In the genomic region with DNA sequence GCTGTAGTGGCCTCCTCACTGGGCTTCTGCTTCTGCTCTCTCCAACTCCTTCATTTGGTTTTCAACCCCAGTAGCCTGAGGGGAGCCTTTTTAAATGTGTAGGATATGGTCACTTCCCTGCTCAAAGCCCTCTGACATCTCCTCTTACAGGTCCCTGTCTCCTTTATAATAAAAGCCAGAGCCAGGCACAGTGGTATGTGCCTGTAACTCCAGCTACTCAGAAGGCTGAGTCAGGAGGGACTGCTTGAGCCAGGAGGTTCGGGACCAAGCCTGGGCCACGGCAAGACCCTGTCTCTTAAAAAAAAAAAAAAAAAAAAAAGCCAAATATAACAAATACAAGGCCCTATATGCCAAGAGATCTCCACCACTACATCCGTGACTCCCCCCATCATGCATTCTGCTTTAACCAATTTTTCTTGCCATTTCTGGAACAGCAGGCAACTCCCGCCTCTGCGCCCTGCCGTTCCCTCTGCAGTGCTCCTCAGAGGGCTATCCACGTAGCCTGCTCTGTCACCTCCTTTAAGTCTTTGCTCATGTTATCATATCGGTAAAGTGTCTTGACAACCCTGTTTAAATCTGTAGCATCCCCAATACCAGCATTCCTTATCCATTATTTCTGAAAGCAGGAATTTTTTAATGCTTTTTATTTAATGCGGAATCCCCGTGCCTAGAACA, we compare ENCODE assay signal across 9 cellular contexts. TPM values are rescaled to one million over a fixed set of nuclear protein-coding genes. Genes with fewer than 3 reads are reported as not detected.
DNase-seq lines count a peak whose midpoint lies in the region; ATAC-seq and TF ChIP-seq lines count a peak whose summit lies in the region.
"Had no signal": no experiment of that assay in that cellular context is flagged by ENCODE, and none has a peak within 500 bp of the region (broad histone marks: within the 10 kb centered on the region; RNA-seq: fewer than 3 reads in every experiment).

No MANE protein-coding gene starts in this region.

- H3K36me3 ChIP-seq in ACC112 (ENCODE audit: insufficient read depth, low read length) = peaks cover 11% of the 10 kb centered on the region

- peaks cover 0 to 20% of the 10 kb centered on the region in 2 donors for H3K36me3 Mint-ChIP-seq in naive B cell

- H3K27me3 Mint-ChIP-seq in naive B cell = no peaks in the 10 kb centered on the region

- no peak for DNase-seq in HFF-Myc (ENCODE audit: extremely low read depth, low read depth)
- peak; percentile 29 for DNase-seq in cerebellum (ENCODE audit: low spot score)
- DNase-seq in naive B cell = no peak
- no peak for DNase-seq in NCI-H82 treated with DMSO at 0.1 percent for 48 hours (lab: John Stamatoyannopoulos, UW; ENCODE audit: unreplicated experiment)
- no peak for DNase-seq in HK-2 (ENCODE audit: unreplicated experiment)
- DNase-seq: activated gamma-delta T cell treated with Interleukin-2 at 50 U/mL for 16 hours had no signal

- peaks cover 4 to 26% (median 16%) of the 10 kb centered on the region in 3 donors for H3K4me1 Mint-ChIP-seq in naive B cell

- H3K4me3 Mint-ChIP-seq in naive B cell = peak overlapping the region; percentile 33 to 86 (median 70)

- no peaks in the 10 kb centered on the region for H3K9me3 Mint-ChIP-seq in naive B cell

- no peak overlapping the region for H3K27ac ChIP-seq in ACC112 (ENCODE audit: low read depth, low read length)

- no peaks in the 10 kb centered on the region for H3K79me2 ChIP-seq in ACC112 (ENCODE audit: control insufficient read depth, insufficient read depth, low read length, unreplicated experiment)

- H3K4me3 ChIP-seq in ACC112 (ENCODE audit: low read depth, low read length) = peak overlapping the region; percentile 86
- H3K4me3 ChIP-seq in HFF-Myc (replicated peaks; ENCODE audit: low read depth, low read length) = peak overlapping the region; percentile 42

- ATAC-seq in naive B cell (ENCODE audit: low read depth in 2 of 2) (no peak), HG03025 (IDR thresholded peaks at IDR 0.05; ENCODE audit: low FRiP score, unreplicated experiment) (no peak), esophagus mucosa (no peak)

- no peak for TF ChIP-seq CTCF in HFF-Myc (IDR thresholded peaks at IDR 0.05; ENCODE audit: low read depth, low read length, missing control alignments)

- H3K27me3 ChIP-seq in ACC112 (ENCODE audit: insufficient read depth, low read length) = no peaks in the 10 kb centered on the region

- H2AFZ ChIP-seq in ACC112 (ENCODE audit: low read length, unreplicated experiment) = no peak overlapping the region

- H3K4me1 ChIP-seq in ACC112 (ENCODE audit: control insufficient read depth, insufficient read depth, low read length, unreplicated experiment) = no peaks in the 10 kb centered on the region

- peak overlapping the region in 3 of 6 donors; percentile 13 to 78 (median 75) for H3K27ac Mint-ChIP-seq in naive B cell

RNA-seq across cellular contexts. Expression of a gene that starts 9.4 kb away (rescaled TPM):
- total RNA-seq in cerebellum (9.0 TPM), esophagus mucosa (3.2 TPM)
- polyA plus RNA-seq in naive B cell (ENCODE audit: low read depth in 6 of 6) = 1 to 10 TPM in 5 of 6 donors, not detected in 1; 1.7 to 5.0 (median 2.3) TPM

RNA-seq across cellular contexts. Expression of a gene that starts 13.1 kb away (rescaled TPM):
- 11.3 TPM for total RNA-seq in cerebellum
- 100 to 1,000 TPM; 101 to 145 (median 123) TPM for polyA plus RNA-seq in naive B cell (ENCODE audit: low read depth in 6 of 6)
- total RNA-seq in esophagus mucosa = 49.0 TPM

RNA-seq across cellular contexts. Expression of a gene that starts 21.5 kb away (rescaled TPM):
- total RNA-seq in cerebellum (16.7 TPM), esophagus mucosa (2.6 TPM)
- polyA plus RNA-seq in naive B cell (ENCODE audit: low read depth in 6 of 6) = 1 to 10 TPM; 3.4 to 9.9 (median 7.0) TPM

RNA-seq across cellular contexts. Expression of a gene that starts 28.9 kb away (rescaled TPM):
- total RNA-seq in cerebellum (5.8 TPM), esophagus mucosa (21.6 TPM)
- 10 to 100 TPM; 45.7 to 86.2 (median 73.6) TPM for polyA plus RNA-seq in naive B cell (ENCODE audit: low read depth in 6 of 6)

RNA-seq across cellular contexts. Expression of a gene that starts 34.4 kb away (rescaled TPM):
- total RNA-seq in cerebellum (not detected), esophagus mucosa (2.4 TPM)
- polyA plus RNA-seq in naive B cell (ENCODE audit: low read depth in 6 of 6) = 100 to 1,000 TPM; 102 to 145 (median 112) TPM
